ENCODE assay signal across 8 cellular contexts in the genomic region with DNA sequence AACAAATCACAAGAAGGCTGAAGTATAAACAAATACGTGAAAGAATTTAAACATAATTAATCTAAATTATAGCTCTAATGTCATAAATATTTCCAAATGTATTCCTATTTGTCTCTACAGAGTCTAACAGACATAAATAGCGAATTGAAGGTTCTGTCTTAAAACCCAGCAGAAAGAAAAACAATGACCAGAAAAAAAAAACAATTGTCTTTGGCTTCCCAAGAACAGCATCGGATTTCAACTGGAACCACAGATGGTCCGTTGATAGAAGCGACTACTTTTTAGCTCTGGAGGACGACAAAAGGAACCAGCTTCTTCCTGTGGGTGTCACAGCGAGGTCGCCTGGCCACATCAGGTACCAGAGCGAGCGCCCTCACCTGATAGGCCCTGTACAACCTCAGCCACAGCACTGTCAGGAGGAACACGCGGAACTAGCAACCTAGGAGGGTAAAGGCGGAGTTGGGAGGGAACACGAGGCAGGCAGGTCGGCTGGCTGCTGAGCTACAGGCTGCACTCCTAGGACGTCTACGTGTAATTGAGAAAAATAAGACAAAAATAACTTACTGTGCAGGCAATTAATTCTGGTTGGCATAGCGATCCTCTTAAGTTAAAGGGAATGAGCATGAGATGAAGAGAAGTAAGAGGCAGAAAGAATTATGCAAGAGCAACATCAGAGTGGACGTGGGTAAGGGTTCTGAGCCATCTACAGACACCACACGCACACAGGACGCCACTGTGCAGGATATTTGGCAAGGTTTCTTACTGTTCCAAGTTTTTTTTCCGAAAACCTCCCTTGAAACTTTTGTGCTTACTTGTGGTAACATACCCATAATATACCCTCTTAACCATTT. TPM values are rescaled to one million over a fixed set of nuclear protein-coding genes. Genes with fewer than 3 reads are reported as not detected.
DNase-seq lines count a peak whose midpoint lies in the region; ATAC-seq and TF ChIP-seq lines count a peak whose summit lies in the region.

No MANE protein-coding gene starts in this region.

- peak; percentile 20 to 43 for DNase-seq in activated CD8-positive, alpha-beta memory T cell treated with anti-CD3 and anti-CD28 coated beads for 4 hours (ENCODE audit: low read depth in 2 of 2)
- DNase-seq in fibroblast of villous mesenchyme (ENCODE audit: low read depth) (peak; percentile 67), prostate gland (ENCODE audit: low spot score) (no peak), NCI-H774 (lab: John Stamatoyannopoulos, UW) (no peak), heart left ventricle (no peak)
- peak; percentile 12 for DNase-seq in stimulated activated CD8-positive, alpha-beta memory T cell treated with anti-CD3 and anti-CD28 coated beads, Interleukin-7, amount 100 ng/mL, for 24 hours (ENCODE audit: low read depth)

- intact Hi-C loops in prostate gland (cut with DNase I): no loop called here
- intact Hi-C loops in heart left ventricle (cut with DNase I): no loop called here

- H3K4me3 ChIP-seq in fibroblast of villous mesenchyme (ENCODE audit: low read depth, low read length) (no peak overlapping the region), prostate gland (no peak overlapping the region), heart left ventricle (no peak overlapping the region)

- H3K27me3 ChIP-seq in prostate gland (replicated peaks; ENCODE audit: insufficient read depth): no peaks in the 10 kb centered on the region
- no peaks in the 10 kb centered on the region for H3K27me3 ChIP-seq in heart left ventricle

- H3K4me1 ChIP-seq in prostate gland (replicated peaks): no peaks in the 10 kb centered on the region
- peaks cover 0 to 11% (median 0%) of the 10 kb centered on the region in 12 donors for H3K4me1 ChIP-seq in heart left ventricle

- WGBS in prostate gland: 62% methylated on average over 22 of the region's 22 CpGs
- 71 to 78% (median 77%) methylated on average over 22 of the region's 22 CpGs for WGBS in heart left ventricle, 4 donors

- H3K27ac ChIP-seq in KOPT-K1 (ENCODE audit: low read depth, low read length, poor library complexity, severe bottlenecking) (peak overlapping the region; percentile 97), prostate gland (no peak overlapping the region), heart left ventricle (no peak overlapping the region)

- ATAC-seq in heart left ventricle (no peak), HG02938 (IDR thresholded peaks at IDR 0.05; ENCODE audit: unreplicated experiment) (no peak)

- no peaks in the 10 kb centered on the region for H3K9me3 ChIP-seq in KOPT-K1 (ENCODE audit: insufficient read depth, low read length, poor library complexity, severe bottlenecking)
- H3K9me3 ChIP-seq in prostate gland: no peaks in the 10 kb centered on the region
- no peaks in the 10 kb centered on the region for H3K9me3 ChIP-seq in heart left ventricle

- TF ChIP-seq CTCF in fibroblast of villous mesenchyme (IDR thresholded peaks at IDR 0.05; ENCODE audit: insufficient read depth, low read depth, low read length) (no peak), prostate gland (IDR thresholded peaks at IDR 0.05) (no peak), heart left ventricle (IDR thresholded peaks at IDR 0.05) (no peak)

- H3K36me3 ChIP-seq in KOPT-K1 (ENCODE audit: insufficient read depth, low read length) (no peaks in the 10 kb centered on the region), prostate gland (peaks cover 0 to 1% of the 10 kb centered on the region in 2 donors), heart left ventricle (peaks cover 3 to 63% (median 30%) of the 10 kb centered on the region in 9 donors)

- TF ChIP-seq POLR2A in prostate gland (IDR thresholded peaks at IDR 0.05): no peak
- no peak for TF ChIP-seq POLR2A in heart left ventricle (IDR thresholded peaks at IDR 0.05)

RNA-seq across cellular contexts. Expression of a gene that starts 16.7 kb away (rescaled TPM):
- total RNA-seq in fibroblast of villous mesenchyme (4.2 and 5.2 TPM in 2 replicates), prostate gland (10 to 100 TPM in 1 of 2 donors, 1 to 10 TPM in 1; 6.7 to 18.1 TPM), heart left ventricle (1 to 10 TPM; 2.1 to 6.3 (median 2.9) TPM)
- polyA plus RNA-seq in heart left ventricle: 1 to 10 TPM; 2.2 to 2.3 TPM

RNA-seq across cellular contexts. Expression of a gene that starts 58.0 kb away (rescaled TPM):
- total RNA-seq in fibroblast of villous mesenchyme (22.2 and 25.0 TPM in 2 replicates), prostate gland (10 to 100 TPM; 27.3 to 30.5 TPM), heart left ventricle (10 to 100 TPM in 3 of 9 donors, 1 to 10 TPM in 6; 3.8 to 13.9 (median 7.8) TPM)
- 1 to 10 TPM; 3.8 to 5.3 TPM for polyA plus RNA-seq in heart left ventricle

Comparison
In these comparisons a context has a peak if more than half of its experiments do, and no peak if none do; other contexts are left out.
1. DNase-seq: peak in activated CD8-positive, alpha-beta memory T cell treated with anti-CD3 and anti-CD28 coated beads for 4 hours (2 of 2), fibroblast of villous mesenchyme (single experiment) and stimulated activated CD8-positive, alpha-beta memory T cell treated with anti-CD3 and anti-CD28 coated beads, Interleukin-7, amount 100 ng/mL, for 24 hours (single experiment); none in prostate gland (single experiment), NCI-H774 (single experiment) and heart left ventricle (0 of 5).